In the genomic region with DNA sequence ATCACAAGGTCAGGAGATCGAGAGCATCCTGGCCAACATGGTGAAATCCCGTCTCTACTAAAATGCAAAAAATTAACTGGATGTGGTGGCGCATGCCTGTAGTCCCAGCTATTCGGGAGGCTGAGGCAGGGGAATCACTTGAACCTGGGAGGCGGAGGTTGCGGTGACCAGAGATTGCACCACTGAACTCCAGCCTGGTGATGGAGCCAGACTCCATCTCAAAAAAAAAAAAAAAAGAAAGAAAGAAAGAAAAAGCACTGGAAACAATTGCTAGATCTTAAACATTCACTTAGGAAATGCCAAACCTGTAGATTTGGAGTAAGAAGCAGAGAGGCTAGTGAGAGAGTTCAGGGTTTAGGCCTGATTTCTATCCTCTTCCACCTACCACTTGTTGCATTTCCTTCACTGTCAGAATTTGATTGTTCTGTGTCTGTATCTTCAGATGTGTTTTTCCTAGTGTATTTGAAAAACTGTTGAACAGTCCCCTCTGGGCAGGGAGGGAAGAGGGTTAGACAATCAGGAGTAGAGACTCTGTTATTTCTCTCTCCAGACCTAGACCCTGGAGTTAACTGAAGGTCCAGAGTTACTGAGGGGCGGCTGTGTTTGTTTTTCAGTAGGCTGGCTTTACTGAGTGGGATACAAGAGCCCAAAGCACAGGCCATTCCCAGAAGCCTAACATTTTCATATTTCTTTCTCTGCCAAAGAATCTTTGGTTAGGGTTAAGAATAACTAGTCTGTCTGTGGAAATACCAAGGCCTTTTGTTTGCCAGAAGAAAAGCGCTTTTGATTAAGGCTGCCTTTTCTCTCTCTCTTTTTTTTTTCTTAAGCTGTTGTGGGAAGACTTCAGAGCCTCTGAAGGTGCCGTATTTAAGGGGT, we compare ENCODE assay signal across 11 cellular contexts. TPM values are rescaled to one million over a fixed set of nuclear protein-coding genes. Genes with fewer than 3 reads are reported as not detected.
DNase-seq lines count a peak whose midpoint lies in the region; ATAC-seq and TF ChIP-seq lines count a peak whose summit lies in the region.
"Had no signal": no experiment of that assay in that cellular context is flagged by ENCODE, and none has a peak within 500 bp of the region (broad histone marks: within the 10 kb centered on the region; RNA-seq: fewer than 3 reads in every experiment).

No MANE protein-coding gene starts in this region.

- no peaks in the 10 kb centered on the region for H3K9me3 ChIP-seq in heart right ventricle

- H3K27me3 ChIP-seq in heart right ventricle: no peaks in the 10 kb centered on the region

- H3K4me1 Mint-ChIP-seq in Calu3 (ENCODE audit: low read depth, unreplicated experiment) (peaks cover 85% of the 10 kb centered on the region), progenitor cell of endocrine pancreas (ENCODE audit: low read depth) (peaks cover 64% of the 10 kb centered on the region)
- H3K4me1 Mint-ChIP-seq in stimulated activated memory B cell treated with anti-CD40 and anti-IgM and Interleukin-4, amounts not matched to agents 10 μg/mL and 1 μg/mL and 100 μg/mL, for 72 hours: no peaks in the 10 kb centered on the region

- H3K9me3 Mint-ChIP-seq in Calu3 (ENCODE audit: low read depth, unreplicated experiment) (no peaks in the 10 kb centered on the region), progenitor cell of endocrine pancreas (ENCODE audit: low read depth) (no peaks in the 10 kb centered on the region)
- no peaks in the 10 kb centered on the region for H3K9me3 Mint-ChIP-seq in stimulated activated memory B cell treated with anti-CD40 and anti-IgM and Interleukin-4, amounts not matched to agents 10 μg/mL and 1 μg/mL and 100 μg/mL, for 72 hours

- intact Hi-C loops in Calu3 (cut with micrococcal nuclease; ENCODE audit: unreplicated experiment): loop anchor here (5.0 kb wide), 1 partner anchor 66 kb away; no protein-coding TSS in a partner anchor
- intact Hi-C loops in heart right ventricle (cut with DNase I): no loop called here

- H3K4me1 ChIP-seq in heart right ventricle: peaks cover 3 to 76% (median 45%) of the 10 kb centered on the region in 9 donors

- CTCF ChIA-PET in Calu3 (lab: Charles Lee): interaction anchor here (0.7 to 1.3 kb wide), 6 partner anchors 10 to 112 kb away, joined by 3 to 9 read pairs (median 4); no protein-coding TSS in a partner anchor

- H3K36me3 Mint-ChIP-seq in Calu3 (ENCODE audit: insufficient read depth, unreplicated experiment): peaks cover 8% of the 10 kb centered on the region
- H3K36me3 Mint-ChIP-seq in progenitor cell of endocrine pancreas (ENCODE audit: insufficient read depth): no peaks in the 10 kb centered on the region
- H3K36me3 Mint-ChIP-seq in stimulated activated memory B cell treated with anti-CD40 and anti-IgM and Interleukin-4, amounts not matched to agents 10 μg/mL and 1 μg/mL and 100 μg/mL, for 72 hours: no peaks in the 10 kb centered on the region

- H3K4me3 Mint-ChIP-seq in Calu3 (ENCODE audit: low read depth, unreplicated experiment) (no peak overlapping the region), progenitor cell of endocrine pancreas (ENCODE audit: low read depth) (no peak overlapping the region)
- H3K4me3 Mint-ChIP-seq in stimulated activated memory B cell treated with anti-CD40 and anti-IgM and Interleukin-4, amounts not matched to agents 10 μg/mL and 1 μg/mL and 100 μg/mL, for 72 hours: no peak overlapping the region

- H3K27ac Mint-ChIP-seq in Calu3 (ENCODE audit: unreplicated experiment) (peak overlapping the region; percentile 86), progenitor cell of endocrine pancreas (peak overlapping the region; percentile 81)
- H3K27ac Mint-ChIP-seq in stimulated activated memory B cell treated with anti-CD40 and anti-IgM and Interleukin-4, amounts not matched to agents 10 μg/mL and 1 μg/mL and 100 μg/mL, for 72 hours: no peak overlapping the region

- in situ Hi-C loops in astrocyte of the cerebellum (cut with HindIII; ENCODE audit: low sequenced_read_pairs): no loop called here

- no peaks in the 10 kb centered on the region for H3K27me3 Mint-ChIP-seq in Calu3 (ENCODE audit: unreplicated experiment)
- no peaks in the 10 kb centered on the region for H3K27me3 Mint-ChIP-seq in progenitor cell of endocrine pancreas
- no peaks in the 10 kb centered on the region for H3K27me3 Mint-ChIP-seq in stimulated activated memory B cell treated with anti-CD40 and anti-IgM and Interleukin-4, amounts not matched to agents 10 μg/mL and 1 μg/mL and 100 μg/mL, for 72 hours

- H3K4me3 ChIP-seq in astrocyte of the cerebellum (ENCODE audit: low read depth, low read length) (no peak overlapping the region), heart right ventricle (no peak overlapping the region)

- H3K36me3 ChIP-seq in heart right ventricle: no peaks in the 10 kb centered on the region

- no peak for DNase-seq in Calu3
- no peak for DNase-seq in astrocyte of the cerebellum (ENCODE audit: low read depth)
- DNase-seq in heart right ventricle: no peak
- no peak for DNase-seq in progenitor cell of endocrine pancreas (ENCODE audit: low spot score, unreplicated experiment)
- no peak for DNase-seq in DMS114 treated with DMSO at 0.1 percent for 48 hours (lab: John Stamatoyannopoulos, UW; ENCODE audit: unreplicated experiment)
- DNase-seq: effector CD8-positive, alpha-beta T cell; NCI-H510A treated with DMSO at 0.1 percent for 48 hours had no signal

- no peak for TF ChIP-seq CTCF in Calu3 (IDR thresholded peaks at IDR 0.05; ENCODE audit: unreplicated experiment)
- TF ChIP-seq CTCF in astrocyte of the cerebellum (IDR thresholded peaks at IDR 0.05; ENCODE audit: low read depth, low read length, missing control alignments): peak; percentile 22
- TF ChIP-seq CTCF in heart right ventricle (IDR thresholded peaks at IDR 0.05): peak in 2 of 9 donors; percentile 12 to 17
- no peak for TF ChIP-seq CTCF in progenitor cell of endocrine pancreas (IDR thresholded peaks at IDR 0.05; ENCODE audit: unreplicated experiment)

- no TSS peak for BruUV-seq in Calu3 (replicated peaks; lab: Mats Ljungman, UMichigan)

- ATAC-seq in heart right ventricle: peak in 6 of 8 donors; percentile 26 to 52 (median 38)
- no peak for ATAC-seq in GM21515 (IDR thresholded peaks at IDR 0.05; ENCODE audit: unreplicated experiment)
- no peak for ATAC-seq in GM19351 (IDR thresholded peaks at IDR 0.05; ENCODE audit: unreplicated experiment)
- no peak for ATAC-seq in stimulated activated memory B cell treated with anti-CD40 and anti-IgM and Interleukin-4, amounts not matched to agents 10 μg/mL and 1 μg/mL and 100 μg/mL, for 72 hours

- 83% methylated on average over 9 of the region's 9 CpGs for WGBS in heart right ventricle, 2 donors

- peak overlapping the region; percentile 7 to 68 (median 51) for H3K27ac ChIP-seq in heart right ventricle
- H3K27ac ChIP-seq: C4-2B had no signal

RNA-seq across cellular contexts. Expression of a gene that starts 31.1 kb away (rescaled TPM):
- total RNA-seq in Calu3 (2022): 701 and 705 TPM in 2 replicates
- 100 to 1,000 TPM; 157 to 379 (median 325) TPM for total RNA-seq in heart right ventricle
- polyA plus RNA-seq in heart right ventricle: 100 to 1,000 TPM in 1 of 2 donors, 10 to 100 TPM in 1; 85.3 to 136 TPM
- 241 and 285 TPM in 2 replicates for total RNA-seq in progenitor cell of endocrine pancreas

Comparison
In these comparisons a context has a peak if more than half of its experiments do, and no peak if none do; other contexts are left out.
1. ATAC-seq: peak in heart right ventricle (6 of 8); none in GM21515 (single experiment), GM19351 (single experiment) and stimulated activated memory B cell treated with anti-CD40 and anti-IgM and Interleukin-4, amounts not matched to agents 10 μg/mL and 1 μg/mL and 100 μg/mL, for 72 hours (single experiment).